ENCODE assay signal across 1 cellular context in the genomic region with DNA sequence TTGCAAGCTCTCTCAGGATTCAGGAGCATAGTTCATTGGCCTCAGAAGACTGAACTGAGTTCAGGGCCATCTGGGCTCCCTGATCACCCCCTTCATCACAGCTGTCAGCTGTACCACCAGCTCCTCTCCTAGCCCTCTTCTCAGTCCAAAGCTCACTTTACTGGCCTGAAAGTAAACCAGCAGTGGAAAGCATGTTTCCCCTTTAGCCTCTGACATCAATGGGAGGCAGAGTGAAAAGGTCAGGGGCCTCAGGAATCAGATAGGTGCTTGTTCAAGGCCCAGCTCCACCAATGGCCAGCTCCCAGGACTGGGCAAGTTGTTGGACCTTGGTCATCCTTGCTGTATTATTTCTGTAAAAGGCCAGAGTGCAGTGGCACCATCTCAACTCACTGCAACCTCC.
A peak's percentile ranks its signal among the peaks of the same experiment; 100 is the strongest.
TF ChIP-seq lines count a peak whose summit lies in the region.

No MANE protein-coding gene starts in this region.

TF ChIP-seq in HepG2, 621 proteins besides CTCF, POLR2A, EP300 and RAD21 (continued from another document and continues in another):
- TF ChIP-seq, protein P1, sequence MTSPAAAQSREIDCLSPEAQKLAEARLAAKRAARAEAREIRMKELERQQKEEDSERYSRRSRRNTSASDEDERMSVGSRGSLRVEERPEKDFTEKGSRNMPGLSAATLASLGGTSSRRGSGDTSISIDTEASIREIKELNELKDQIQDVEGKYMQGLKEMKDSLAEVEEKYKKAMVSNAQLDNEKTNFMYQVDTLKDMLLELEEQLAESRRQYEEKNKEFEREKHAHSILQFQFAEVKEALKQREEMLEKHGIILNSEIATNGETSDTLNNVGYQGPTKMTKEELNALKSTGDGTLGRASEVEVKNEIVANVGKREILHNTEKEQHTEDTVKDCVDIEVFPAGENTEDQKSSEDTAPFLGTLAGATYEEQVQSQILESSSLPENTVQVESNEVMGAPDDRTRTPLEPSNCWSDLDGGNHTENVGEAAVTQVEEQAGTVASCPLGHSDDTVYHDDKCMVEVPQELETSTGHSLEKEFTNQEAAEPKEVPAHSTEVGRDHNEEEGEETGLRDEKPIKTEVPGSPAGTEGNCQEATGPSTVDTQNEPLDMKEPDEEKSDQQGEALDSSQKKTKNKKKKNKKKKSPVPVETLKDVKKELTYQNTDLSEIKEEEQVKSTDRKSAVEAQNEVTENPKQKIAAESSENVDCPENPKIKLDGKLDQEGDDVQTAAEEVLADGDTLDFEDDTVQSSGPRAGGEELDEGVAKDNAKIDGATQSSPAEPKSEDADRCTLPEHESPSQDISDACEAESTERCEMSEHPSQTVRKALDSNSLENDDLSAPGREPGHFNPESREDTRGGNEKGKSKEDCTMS (CRISPR knock-in tag; conservative IDR thresholded peaks at IDR 0.05): no peak
- TF ChIP-seq SOX6 (IDR thresholded peaks at IDR 0.05) (no peak), SOX6 (CRISPR knock-in tag; IDR thresholded peaks at IDR 0.05) (peak; percentile 27; the same call in 1 of the 2 replicates), SMC3 (IDR thresholded peaks at IDR 0.05; ENCODE audit: low read length) (no peak), ZNF737 (CRISPR knock-in tag; IDR thresholded peaks at IDR 0.05; ENCODE audit: borderline replicate concordance) (no peak), PCBP2 (optimal IDR thresholded peaks at IDR 0.05; ENCODE audit: low read depth, low read length, poor library complexity, severe bottlenecking) (no peak), ZKSCAN1 (IDR thresholded peaks at IDR 0.05; ENCODE audit: low read length) (no peak), HDAC1 (CRISPR knock-in tag; IDR thresholded peaks at IDR 0.05) (no peak), NR2C2 (CRISPR knock-in tag; IDR thresholded peaks at IDR 0.05; ENCODE audit: borderline replicate concordance) (peak; percentile 86), ZNF510 (CRISPR knock-in tag; IDR thresholded peaks at IDR 0.05; ENCODE audit: low read depth) (no peak), POGZ (CRISPR knock-in tag; IDR thresholded peaks at IDR 0.05) (0 out of 2 replicates have a peak, but pooled peaks have one; percentile 42), RFX5 (IDR thresholded peaks at IDR 0.05; ENCODE audit: low read depth, low read length) (no peak), BORCS8-MEF2B (CRISPR knock-in tag; IDR thresholded peaks at IDR 0.05) (no peak), ZNF441 (CRISPR knock-in tag; IDR thresholded peaks at IDR 0.05; ENCODE audit: borderline replicate concordance) (no peak), HNF4A (CRISPR knock-in tag; IDR thresholded peaks at IDR 0.05) (peak; percentile 90), KDM6A (CRISPR knock-in tag; IDR thresholded peaks at IDR 0.05; ENCODE audit: low read depth) (peak; percentile 51; the same call in 1 of the 2 replicates), FLYWCH1 (CRISPR knock-in tag; IDR thresholded peaks at IDR 0.05) (no peak), ZNF343 (CRISPR knock-in tag; IDR thresholded peaks at IDR 0.05) (no peak), HMG20A (CRISPR knock-in tag; IDR thresholded peaks at IDR 0.05; ENCODE audit: borderline replicate concordance) (no peak), ZNF747 (CRISPR knock-in tag; IDR thresholded peaks at IDR 0.05; ENCODE audit: borderline replicate concordance) (no peak), CENPT (CRISPR knock-in tag; IDR thresholded peaks at IDR 0.05; ENCODE audit: low read depth) (no peak), ZNF317 (CRISPR knock-in tag; IDR thresholded peaks at IDR 0.05) (0 out of 2 replicates have a peak, but pooled peaks have one; percentile 32), ADNP (CRISPR knock-in tag; IDR thresholded peaks at IDR 0.05) (no peak), GABPA (IDR thresholded peaks at IDR 0.05; ENCODE audit: low read depth, low read length) (no peak), GABPA (CRISPR knock-in tag; IDR thresholded peaks at IDR 0.05; ENCODE audit: low read depth) (no peak), HCFC1 (IDR thresholded peaks at IDR 0.05; ENCODE audit: low read depth, low read length) (no peak), ZNF879 (CRISPR knock-in tag; IDR thresholded peaks at IDR 0.05) (no peak), NCOR1 (IDR thresholded peaks at IDR 0.05; ENCODE audit: borderline replicate concordance, low read length) (peak; percentile 71; the same call in 1 of the 2 replicates), HNF4G (IDR thresholded peaks at IDR 0.05; ENCODE audit: borderline replicate concordance, low read depth, low read length) (no peak), HNF4G (CRISPR knock-in tag; IDR thresholded peaks at IDR 0.05; ENCODE audit: borderline replicate concordance, low read depth) (0 out of 2 replicates have a peak, but pooled peaks have one; percentile 31), TRIM24 (CRISPR knock-in tag; IDR thresholded peaks at IDR 0.05) (0 out of 2 replicates have a peak, but pooled peaks have one; percentile 15), NR2F2 (IDR thresholded peaks at IDR 0.05; ENCODE audit: borderline replicate concordance, low read depth) (peak; percentile 63), FOXP1 (IDR thresholded peaks at IDR 0.05) (no peak), FOXP1 (CRISPR knock-in tag; IDR thresholded peaks at IDR 0.05) (peak; percentile 37; the same call in 1 of the 2 replicates), ZSCAN9 (CRISPR knock-in tag; IDR thresholded peaks at IDR 0.05; ENCODE audit: borderline replicate concordance) (no peak), EZH2 (conservative IDR thresholded peaks at IDR 0.05; ENCODE audit: low read depth, low read length) (no peak), ZC3H4 (CRISPR knock-in tag; IDR thresholded peaks at IDR 0.05; ENCODE audit: borderline replicate concordance) (no peak), ZNF639 (CRISPR knock-in tag; conservative IDR thresholded peaks at IDR 0.05) (no peak), SALL1 (CRISPR knock-in tag; IDR thresholded peaks at IDR 0.05) (peak; percentile 43; the same call in 1 of the 2 replicates), FOXA3 (CRISPR knock-in tag; IDR thresholded peaks at IDR 0.05) (no peak)
- TF ChIP-seq, protein P2, sequence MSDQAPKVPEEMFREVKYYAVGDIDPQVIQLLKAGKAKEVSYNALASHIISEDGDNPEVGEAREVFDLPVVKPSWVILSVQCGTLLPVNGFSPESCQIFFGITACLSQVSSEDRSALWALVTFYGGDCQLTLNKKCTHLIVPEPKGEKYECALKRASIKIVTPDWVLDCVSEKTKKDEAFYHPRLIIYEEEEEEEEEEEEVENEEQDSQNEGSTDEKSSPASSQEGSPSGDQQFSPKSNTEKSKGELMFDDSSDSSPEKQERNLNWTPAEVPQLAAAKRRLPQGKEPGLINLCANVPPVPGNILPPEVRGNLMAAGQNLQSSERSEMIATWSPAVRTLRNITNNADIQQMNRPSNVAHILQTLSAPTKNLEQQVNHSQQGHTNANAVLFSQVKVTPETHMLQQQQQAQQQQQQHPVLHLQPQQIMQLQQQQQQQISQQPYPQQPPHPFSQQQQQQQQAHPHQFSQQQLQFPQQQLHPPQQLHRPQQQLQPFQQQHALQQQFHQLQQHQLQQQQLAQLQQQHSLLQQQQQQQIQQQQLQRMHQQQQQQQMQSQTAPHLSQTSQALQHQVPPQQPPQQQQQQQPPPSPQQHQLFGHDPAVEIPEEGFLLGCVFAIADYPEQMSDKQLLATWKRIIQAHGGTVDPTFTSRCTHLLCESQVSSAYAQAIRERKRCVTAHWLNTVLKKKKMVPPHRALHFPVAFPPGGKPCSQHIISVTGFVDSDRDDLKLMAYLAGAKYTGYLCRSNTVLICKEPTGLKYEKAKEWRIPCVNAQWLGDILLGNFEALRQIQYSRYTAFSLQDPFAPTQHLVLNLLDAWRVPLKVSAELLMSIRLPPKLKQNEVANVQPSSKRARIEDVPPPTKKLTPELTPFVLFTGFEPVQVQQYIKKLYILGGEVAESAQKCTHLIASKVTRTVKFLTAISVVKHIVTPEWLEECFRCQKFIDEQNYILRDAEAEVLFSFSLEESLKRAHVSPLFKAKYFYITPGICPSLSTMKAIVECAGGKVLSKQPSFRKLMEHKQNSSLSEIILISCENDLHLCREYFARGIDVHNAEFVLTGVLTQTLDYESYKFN (CRISPR knock-in tag; conservative IDR thresholded peaks at IDR 0.05): peak; percentile 63
- TF ChIP-seq, protein P3, sequence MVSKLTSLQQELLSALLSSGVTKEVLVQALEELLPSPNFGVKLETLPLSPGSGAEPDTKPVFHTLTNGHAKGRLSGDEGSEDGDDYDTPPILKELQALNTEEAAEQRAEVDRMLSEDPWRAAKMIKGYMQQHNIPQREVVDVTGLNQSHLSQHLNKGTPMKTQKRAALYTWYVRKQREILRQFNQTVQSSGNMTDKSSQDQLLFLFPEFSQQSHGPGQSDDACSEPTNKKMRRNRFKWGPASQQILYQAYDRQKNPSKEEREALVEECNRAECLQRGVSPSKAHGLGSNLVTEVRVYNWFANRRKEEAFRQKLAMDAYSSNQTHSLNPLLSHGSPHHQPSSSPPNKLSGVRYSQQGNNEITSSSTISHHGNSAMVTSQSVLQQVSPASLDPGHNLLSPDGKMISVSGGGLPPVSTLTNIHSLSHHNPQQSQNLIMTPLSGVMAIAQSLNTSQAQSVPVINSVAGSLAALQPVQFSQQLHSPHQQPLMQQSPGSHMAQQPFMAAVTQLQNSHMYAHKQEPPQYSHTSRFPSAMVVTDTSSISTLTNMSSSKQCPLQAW (CRISPR knock-in tag; IDR thresholded peaks at IDR 0.05): no peak
- TF ChIP-seq, protein P4, sequence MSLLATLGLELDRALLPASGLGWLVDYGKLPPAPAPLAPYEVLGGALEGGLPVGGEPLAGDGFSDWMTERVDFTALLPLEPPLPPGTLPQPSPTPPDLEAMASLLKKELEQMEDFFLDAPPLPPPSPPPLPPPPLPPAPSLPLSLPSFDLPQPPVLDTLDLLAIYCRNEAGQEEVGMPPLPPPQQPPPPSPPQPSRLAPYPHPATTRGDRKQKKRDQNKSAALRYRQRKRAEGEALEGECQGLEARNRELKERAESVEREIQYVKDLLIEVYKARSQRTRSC (CRISPR knock-in tag; IDR thresholded peaks at IDR 0.05; ENCODE audit: low read depth): no peak
- TF ChIP-seq, protein P5, sequence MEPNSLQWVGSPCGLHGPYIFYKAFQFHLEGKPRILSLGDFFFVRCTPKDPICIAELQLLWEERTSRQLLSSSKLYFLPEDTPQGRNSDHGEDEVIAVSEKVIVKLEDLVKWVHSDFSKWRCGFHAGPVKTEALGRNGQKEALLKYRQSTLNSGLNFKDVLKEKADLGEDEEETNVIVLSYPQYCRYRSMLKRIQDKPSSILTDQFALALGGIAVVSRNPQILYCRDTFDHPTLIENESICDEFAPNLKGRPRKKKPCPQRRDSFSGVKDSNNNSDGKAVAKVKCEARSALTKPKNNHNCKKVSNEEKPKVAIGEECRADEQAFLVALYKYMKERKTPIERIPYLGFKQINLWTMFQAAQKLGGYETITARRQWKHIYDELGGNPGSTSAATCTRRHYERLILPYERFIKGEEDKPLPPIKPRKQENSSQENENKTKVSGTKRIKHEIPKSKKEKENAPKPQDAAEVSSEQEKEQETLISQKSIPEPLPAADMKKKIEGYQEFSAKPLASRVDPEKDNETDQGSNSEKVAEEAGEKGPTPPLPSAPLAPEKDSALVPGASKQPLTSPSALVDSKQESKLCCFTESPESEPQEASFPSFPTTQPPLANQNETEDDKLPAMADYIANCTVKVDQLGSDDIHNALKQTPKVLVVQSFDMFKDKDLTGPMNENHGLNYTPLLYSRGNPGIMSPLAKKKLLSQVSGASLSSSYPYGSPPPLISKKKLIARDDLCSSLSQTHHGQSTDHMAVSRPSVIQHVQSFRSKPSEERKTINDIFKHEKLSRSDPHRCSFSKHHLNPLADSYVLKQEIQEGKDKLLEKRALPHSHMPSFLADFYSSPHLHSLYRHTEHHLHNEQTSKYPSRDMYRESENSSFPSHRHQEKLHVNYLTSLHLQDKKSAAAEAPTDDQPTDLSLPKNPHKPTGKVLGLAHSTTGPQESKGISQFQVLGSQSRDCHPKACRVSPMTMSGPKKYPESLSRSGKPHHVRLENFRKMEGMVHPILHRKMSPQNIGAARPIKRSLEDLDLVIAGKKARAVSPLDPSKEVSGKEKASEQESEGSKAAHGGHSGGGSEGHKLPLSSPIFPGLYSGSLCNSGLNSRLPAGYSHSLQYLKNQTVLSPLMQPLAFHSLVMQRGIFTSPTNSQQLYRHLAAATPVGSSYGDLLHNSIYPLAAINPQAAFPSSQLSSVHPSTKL (CRISPR knock-in tag; IDR thresholded peaks at IDR 0.05): 0 out of 2 replicates have a peak, but pooled peaks have one; percentile 21
- TF ChIP-seq, protein P6, sequence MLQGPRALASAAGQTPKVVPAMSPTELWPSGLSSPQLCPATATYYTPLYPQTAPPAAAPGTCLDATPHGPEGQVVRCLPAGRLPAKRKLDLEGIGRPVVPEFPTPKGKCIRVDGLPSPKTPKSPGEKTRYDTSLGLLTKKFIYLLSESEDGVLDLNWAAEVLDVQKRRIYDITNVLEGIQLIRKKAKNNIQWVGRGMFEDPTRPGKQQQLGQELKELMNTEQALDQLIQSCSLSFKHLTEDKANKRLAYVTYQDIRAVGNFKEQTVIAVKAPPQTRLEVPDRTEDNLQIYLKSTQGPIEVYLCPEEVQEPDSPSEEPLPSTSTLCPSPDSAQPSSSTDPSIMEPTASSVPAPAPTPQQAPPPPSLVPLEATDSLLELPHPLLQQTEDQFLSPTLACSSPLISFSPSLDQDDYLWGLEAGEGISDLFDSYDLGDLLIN (CRISPR knock-in tag; IDR thresholded peaks at IDR 0.05; ENCODE audit: borderline replicate concordance): no peak
- TF ChIP-seq, protein P7, sequence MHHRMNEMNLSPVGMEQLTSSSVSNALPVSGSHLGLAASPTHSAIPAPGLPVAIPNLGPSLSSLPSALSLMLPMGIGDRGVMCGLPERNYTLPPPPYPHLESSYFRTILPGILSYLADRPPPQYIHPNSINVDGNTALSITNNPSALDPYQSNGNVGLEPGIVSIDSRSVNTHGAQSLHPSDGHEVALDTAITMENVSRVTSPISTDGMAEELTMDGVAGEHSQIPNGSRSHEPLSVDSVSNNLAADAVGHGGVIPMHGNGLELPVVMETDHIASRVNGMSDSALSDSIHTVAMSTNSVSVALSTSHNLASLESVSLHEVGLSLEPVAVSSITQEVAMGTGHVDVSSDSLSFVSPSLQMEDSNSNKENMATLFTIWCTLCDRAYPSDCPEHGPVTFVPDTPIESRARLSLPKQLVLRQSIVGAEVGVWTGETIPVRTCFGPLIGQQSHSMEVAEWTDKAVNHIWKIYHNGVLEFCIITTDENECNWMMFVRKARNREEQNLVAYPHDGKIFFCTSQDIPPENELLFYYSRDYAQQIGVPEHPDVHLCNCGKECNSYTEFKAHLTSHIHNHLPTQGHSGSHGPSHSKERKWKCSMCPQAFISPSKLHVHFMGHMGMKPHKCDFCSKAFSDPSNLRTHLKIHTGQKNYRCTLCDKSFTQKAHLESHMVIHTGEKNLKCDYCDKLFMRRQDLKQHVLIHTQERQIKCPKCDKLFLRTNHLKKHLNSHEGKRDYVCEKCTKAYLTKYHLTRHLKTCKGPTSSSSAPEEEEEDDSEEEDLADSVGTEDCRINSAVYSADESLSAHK (CRISPR knock-in tag; IDR thresholded peaks at IDR 0.05; ENCODE audit: borderline replicate concordance): no peak
